26 cellular contexts compared by ENCODE assay signal in genomic region chr6:122628714-122629113, GRCh38. TPM values are rescaled to one million over a fixed set of nuclear protein-coding genes. Genes with fewer than 3 reads are reported as not detected.
A peak's percentile ranks its signal among the peaks of the same experiment; 100 is the strongest.
DNase-seq lines count a peak whose midpoint lies in the region; ATAC-seq, FAIRE-seq and TF ChIP-seq lines count a peak whose summit lies in the region.
"Had no signal": no experiment of that assay in that cellular context is flagged by ENCODE, and none has a peak within 500 bp of the region (broad histone marks: within the 10 kb centered on the region; RNA-seq: fewer than 3 reads in every experiment).

No MANE protein-coding gene starts in this region.

- ATAC-seq in Panc1 (no peak), GM12878 (peak; percentile 40; the same call in 1 of the 3 replicates), pancreas (peak; percentile 41 to 84 (median 62))
- ATAC-seq: A549 had no signal

- no peaks in the 10 kb centered on the region for H3K79me2 ChIP-seq in GM12878 (ENCODE audit: control insufficient read depth, insufficient read depth, low read length)

- intact Hi-C loops in Panc1 (cut with micrococcal nuclease; ENCODE audit: unreplicated experiment), result no loop called here
- intact Hi-C loops in GM12878 (cut with micrococcal nuclease; ENCODE audit: unreplicated experiment), result no loop called here
- intact Hi-C loops in pancreas (cut with DNase I), result no loop called here

- H4K20me1 ChIP-seq in GM12878 (ENCODE audit: control insufficient read depth, insufficient read depth), result no peaks in the 10 kb centered on the region
- H4K20me1 ChIP-seq: BLaER1 had no signal

- in situ Hi-C loops in Panc1 (cut with HindIII; ENCODE audit: low pct_unique_long_range_greater_than_20kb, low sequenced_read_pairs) (no loop called here), GM12878 (cut with MboI) (no loop called here)

- POLR2A ChIA-PET in Panc1 (lab: Charles Lee), result no interaction called here
- POLR2A ChIA-PET in GM12878 (lab: Charles Lee), result interaction anchor here (1.1 kb wide), 1 partner anchor 94 kb away, joined by 3 read pairs; no protein-coding TSS in a partner anchor

- H3K36me3 ChIP-seq in Panc1 (ENCODE audit: control insufficient read depth, insufficient read depth, low read length) (no peaks in the 10 kb centered on the region), GM12878 (ENCODE audit: control insufficient read depth in 2 of 2, insufficient read depth in 2 of 2, low read length in 1 of 2) (no peaks in the 10 kb centered on the region), pancreas (no peaks in the 10 kb centered on the region)
- H3K36me3 ChIP-seq: BE2C, BLaER1 had no signal

- RAD21 ChIA-PET in GM12878 (lab: Charles Lee; ENCODE audit: unreplicated experiment), result no interaction called here

- 0% methylated on average over 1 of the region's 1 CpG for WGBS in GM12878 (ENCODE audit: insufficient coverage, insufficient replicate concordance, low lambda C conversion rate, missing lambda C conversion rate)
- WGBS in pancreas, 2 donors, result 29 to 45% methylated on average over 1 of the region's 1 CpG

- CTCF ChIA-PET in Panc1 (lab: Charles Lee), result no interaction called here
- CTCF ChIA-PET in GM12878 (lab: Yijun Ruan, JAX), result interaction anchor here (1.0 to 1.3 kb wide), 2 partner anchors 13 to 136 kb away, joined by 3 to 4 read pairs; no protein-coding TSS in a partner anchor

- H2AFZ ChIP-seq in GM12878 (ENCODE audit: control insufficient read depth, low read depth, low read length), result no peak overlapping the region

- H3K9me3 ChIP-seq in Panc1 (ENCODE audit: control insufficient read depth, insufficient read depth, low read depth, low read length), result no peaks in the 10 kb centered on the region
- H3K9me3 ChIP-seq in GM12878 (replicated peaks; ENCODE audit: control insufficient read depth, insufficient read depth, low read length), result no peaks in the 10 kb centered on the region
- H3K9me3 ChIP-seq in pancreas, result no peaks in the 10 kb centered on the region
- H3K9me3 ChIP-seq: A549, BE2C, BLaER1 had no signal

- no peak for TF ChIP-seq POLR2A in GM12878 (IDR thresholded peaks at IDR 0.05; ENCODE audit: low read depth, low read length)

- FAIRE-seq in GM12878 (lab: Jason Lieb, UNC), result no peak
- no peak for FAIRE-seq in pancreas (lab: Jason Lieb, UNC)
- FAIRE-seq: A549, GM12891, GM19239 had no signal

- H3K4me1 ChIP-seq in Panc1 (ENCODE audit: control insufficient read depth, insufficient read depth, low read length) (no peaks in the 10 kb centered on the region), GM12878 (ENCODE audit: control insufficient read depth, insufficient read depth, low read length) (no peaks in the 10 kb centered on the region), pancreas (no peaks in the 10 kb centered on the region)
- H3K4me1 ChIP-seq: A549, BE2C, BLaER1 had no signal

- BruUV-seq in Panc1 (replicated peaks; lab: Mats Ljungman, UMichigan), result no TSS peak
- no TSS peak for BruUV-seq in GM12878 (replicated peaks; lab: Mats Ljungman, UMichigan)

- H3K4me3 ChIP-seq in Panc1 (ENCODE audit: low read depth in 2 of 2, low read length in 2 of 2) (no peak overlapping the region), GM12878 (no peak overlapping the region), pancreas (no peak overlapping the region)
- H3K4me3 ChIP-seq: A549, BLaER1 had no signal

- SMC1A ChIA-PET in GM12878 (lab: Charles Lee; ENCODE audit: uncharacterized antibody, unreplicated experiment), result interaction anchor here (0.9 to 1.2 kb wide), 3 partner anchors 10 to 98 kb away, joined by 3 to 5 read pairs (median 5); no protein-coding TSS in a partner anchor

- peak; percentile 12; the same call in 1 of the 2 replicates for TF ChIP-seq CTCF in Panc1 (IDR thresholded peaks at IDR 0.05)
- TF ChIP-seq CTCF in GM12878 (IDR thresholded peaks at IDR 0.05 in 2 of 3, conservative IDR thresholded peaks at IDR 0.05 in 1 of 3; ENCODE audit: control insufficient read depth in 2 of 3, extremely low read depth in 1 of 3, insufficient read depth in 1 of 3, low read depth in 3 of 3, low read length in 3 of 3), result no peak
- no peak for TF ChIP-seq CTCF in pancreas (IDR thresholded peaks at IDR 0.05)

- no peak for TF ChIP-seq EP300 in GM12878 (IDR thresholded peaks at IDR 0.05; ENCODE audit: borderline replicate concordance in 1 of 2, control insufficient read depth in 1 of 2, low read depth in 2 of 2, low read length in 2 of 2)

- no peak overlapping the region for H3K9ac ChIP-seq in GM12878 (ENCODE audit: control insufficient read depth, insufficient read depth, low read length)
- H3K9ac ChIP-seq: BLaER1 had no signal

- H3K27me3 ChIP-seq in Panc1 (ENCODE audit: control insufficient read depth, insufficient read depth, low read length) (no peaks in the 10 kb centered on the region), GM12878 (replicated peaks in 1 of 2; ENCODE audit: control insufficient read depth in 2 of 2, insufficient read depth in 2 of 2, low read length in 1 of 2) (no peaks in the 10 kb centered on the region; a peak in 1 of 4 replicates), pancreas (no peaks in the 10 kb centered on the region)
- H3K27me3 ChIP-seq: BE2C, BLaER1 had no signal

- TF ChIP-seq RAD21 in GM12878 (IDR thresholded peaks at IDR 0.05; ENCODE audit: insufficient read depth, low read depth, low read length), result no peak

- DNase-seq in Panc1 (ENCODE audit: low read depth, low spot score), result no peak
- no peak for DNase-seq in GM12878 (ENCODE audit: low read depth, low spot score)
- peak in 1 of 6 donors; percentile 23 for DNase-seq in pancreas
- DNase-seq in amygdala (lab: John Stamatoyannopoulos, UW), result no peak
- DNase-seq in Ammon's horn (ENCODE audit: low spot score), result no peak
- DNase-seq in NCI-H2107 (lab: John Stamatoyannopoulos, UW), result no peak
- DNase-seq: AML-193; BE2C; C1 segment of cervical spinal cord; CD4-positive, alpha-beta memory T cell; CD4-positive, CD25-positive, alpha-beta regulatory T cell; CD8-positive, alpha-beta memory T cell; COR-L47; DMS 273 treated with DMSO at 0.1 percent for 48 hours; DMS153; DMS53; DMS79; DND-41; EL; GDM1 had no signal

- H3K4me2 ChIP-seq in GM12878 (ENCODE audit: control insufficient read depth, insufficient read depth), result no peak overlapping the region
- H3K4me2 ChIP-seq: A549, BLaER1 had no signal

- H3K27ac ChIP-seq in Panc1 (ENCODE audit: low read length) (no peak overlapping the region), GM12878 (ENCODE audit: control insufficient read depth, insufficient read depth) (no peak overlapping the region), pancreas (no peak overlapping the region)
- H3K27ac ChIP-seq: 22Rv1, A549, BLaER1 had no signal

TF ChIP-seq in GM12878, 131 proteins besides CTCF, POLR2A, EP300 and RAD21 (continues in another document):
- TF ChIP-seq SIX5 (IDR thresholded peaks at IDR 0.05; ENCODE audit: low read depth, low read length, severe bottlenecking), result no peak
- no peak for TF ChIP-seq ZNF384 (IDR thresholded peaks at IDR 0.05; ENCODE audit: borderline replicate concordance, low read depth, low read length)
- no peak for TF ChIP-seq JUND (IDR thresholded peaks at IDR 0.05; ENCODE audit: low read depth, low read length)
- no peak for TF ChIP-seq CHD2 (IDR thresholded peaks at IDR 0.05; ENCODE audit: borderline replicate concordance, low read depth, low read length)
- no peak for TF ChIP-seq ETV6 (conservative IDR thresholded peaks at IDR 0.05 in 1 of 2, IDR thresholded peaks at IDR 0.05 in 1 of 2; ENCODE audit: borderline replicate concordance in 1 of 2, low read depth in 1 of 2)
- TF ChIP-seq SIN3A (IDR thresholded peaks at IDR 0.05; ENCODE audit: low read depth, low read length), result no peak
- TF ChIP-seq BACH1 (IDR thresholded peaks at IDR 0.05; ENCODE audit: borderline replicate concordance), result no peak
- TF ChIP-seq MXI1 (IDR thresholded peaks at IDR 0.05; ENCODE audit: low read depth, low read length), result no peak

RNA-seq across cellular contexts. Expression of gene PKIB, which starts 18.5 kb away (rescaled TPM):
- total RNA-seq in Panc1 (2021; ENCODE audit: unreplicated experiment) (1.1 TPM), GM12878 (2014; rRNA removed) (0.51 and 1.1 TPM in 2 replicates), GM12878 (2014; rRNA removed; fragmentation: Illumina TruSeq; extraction: Trizol) (0.88 and 0.94 TPM in 2 replicates), GM12878 (2021) (0.19 and 0.74 TPM in 2 replicates), pancreas (1 to 10 TPM; 1.2 to 7.3 (median 4.5) TPM)
- polyA plus RNA-seq in Panc1 (2012; ENCODE audit: insufficient read length), result 0.28 TPM
- total RNA-seq in GM12878 (2013; cell fraction: nucleolus; rRNA removed), result 2.0 and 2.7 TPM in 2 replicates
- 0.49 TPM for polyA plus RNA-seq in GM12878 (2011; ENCODE audit: low read depth)
- polyA plus RNA-seq in GM12878 (2011; rRNA removed) (1.6 and 1.8 TPM in 2 replicates), GM12878 (2014; fragmentation: Illumina TruSeq; extraction: Trizol) (0.87 TPM in 1 of 2 replicates, not detected in the other), GM12878 (2014; fragmentation: Nextera tagmentation; extraction: Ambion mirVana) (1 to 10 TPM in 1 of 2 experiments, under 1 TPM in 1; 0.97 to 1.8 TPM), GM12878 (2014; rRNA removed) (0.20 and 0.49 TPM in 2 replicates), GM12878 (2016; fragmentation: Nextera tagmentation; extraction: Ambion mirVana) (under 1 TPM; 0.82 to 0.87 TPM), pancreas (10 to 100 TPM in 1 of 2 donors, 1 to 10 TPM in 1; 5.2 to 21.1 TPM)
- polyA plus RNA-seq in GM12878 (2011; cell fraction: cytosol; rRNA removed), result 0.42 and 0.49 TPM in 2 replicates
- polyA plus RNA-seq in GM12878 (2011; cell fraction: nucleus; rRNA removed), result 0.70 and 1.1 TPM in 2 replicates
- polyA plus RNA-seq in GM12878 (2012), result 1.00 and 1.3 TPM in 2 replicates
- polyA minus RNA-seq in GM12878 (2011; rRNA and poly(A)+ RNA removed), result 0.62 TPM in 1 of 2 replicates, not detected in the other
- polyA minus RNA-seq in GM12878 (2011; cell fraction: cytosol; rRNA and poly(A)+ RNA removed), result not detected in 2 replicates
- polyA minus RNA-seq in GM12878 (2011; cell fraction: nucleus; rRNA and poly(A)+ RNA removed), result 1.2 and 2.2 TPM in 2 replicates
- total RNA-seq: G401 had no signal
